In genomic region chr1:115642168-115643072, GRCh38 we compare ENCODE assay signal across 8 cellular contexts. TPM values are rescaled to one million over a fixed set of nuclear protein-coding genes. Genes with fewer than 3 reads are reported as not detected.
DNase-seq lines count a peak whose midpoint lies in the region; ATAC-seq and TF ChIP-seq lines count a peak whose summit lies in the region.

No MANE protein-coding gene starts in this region.

- POLR2A ChIA-PET in CD8-positive, alpha-beta T cell (lab: Charles Lee), result no interaction called here

- intact Hi-C loops in CD8-positive, alpha-beta T cell (cut with DNase I, micrococcal nuclease), result no loop called here
- intact Hi-C loops in ovary (cut with DNase I), result no loop called here

- peak in 4 of 7 experiments; percentile 9 to 49 (median 20) for DNase-seq in CD8-positive, alpha-beta T cell
- peak; percentile 48 for DNase-seq in NCI-H2227 treated with DMSO at 0.1 percent for 48 hours (lab: John Stamatoyannopoulos, UW)
- DNase-seq in activated T-cell treated with anti-CD3 and anti-CD28 coated beads, Interleukin-2, amount 50 U/mL, for 72 hours, result peak; percentile 32 to 46
- peak; percentile 74 for DNase-seq in glomerular visceral epithelial cell (ENCODE audit: extremely low spot score)
- DNase-seq in ovary, result peak; percentile 25 to 59 (median 57)
- DNase-seq in OCI-M2 (lab: John Stamatoyannopoulos, UW; ENCODE audit: unreplicated experiment), result no peak

- no peak for TF ChIP-seq EP300 in ovary (IDR thresholded peaks at IDR 0.05)

- H3K4me3 ChIP-seq in CD8-positive, alpha-beta T cell (ENCODE audit: low read depth, low read length), result peak overlapping the region; percentile 46
- peak overlapping the region; percentile 67 for H3K4me3 ChIP-seq in ovary

- peak overlapping the region; percentile 82 for H3K4me3 Mint-ChIP-seq in CD8-positive, alpha-beta T cell
- peak overlapping the region; percentile 81 to 87 for H3K4me3 Mint-ChIP-seq in activated T-cell treated with anti-CD3 and anti-CD28 coated beads, Interleukin-2, amount 50 U/mL, for 72 hours

- TF ChIP-seq CTCF in CD8-positive, alpha-beta T cell (IDR thresholded peaks at IDR 0.05), result no peak
- no peak for TF ChIP-seq CTCF in ovary (IDR thresholded peaks at IDR 0.05)

- TF ChIP-seq POLR2A in ovary (IDR thresholded peaks at IDR 0.05), result no peak

- H3K9me3 ChIP-seq in CD8-positive, alpha-beta T cell (ENCODE audit: low read length), result no peaks in the 10 kb centered on the region
- no peaks in the 10 kb centered on the region for H3K9me3 ChIP-seq in ovary

- H3K27me3 Mint-ChIP-seq in CD8-positive, alpha-beta T cell (ENCODE audit: low read depth), result peaks cover 25% of the 10 kb centered on the region
- peaks cover 41% of the 10 kb centered on the region for H3K27me3 Mint-ChIP-seq in activated T-cell treated with anti-CD3 and anti-CD28 coated beads, Interleukin-2, amount 50 U/mL, for 72 hours (ENCODE audit: low read depth)

- no peak overlapping the region for H3K27ac ChIP-seq in CD8-positive, alpha-beta T cell (ENCODE audit: low read depth, low read length)
- peak overlapping the region in 1 of 2 donors; percentile 52 for H3K27ac ChIP-seq in ovary

- ATAC-seq in CD8-positive, alpha-beta T cell, result no peak
- ATAC-seq in GM18907 (IDR thresholded peaks at IDR 0.05; ENCODE audit: unreplicated experiment), result peak; percentile 72
- peak; percentile 50 for ATAC-seq in HG03060 (IDR thresholded peaks at IDR 0.05; ENCODE audit: low read depth, unreplicated experiment)
- peak; percentile 63 to 67 for ATAC-seq in activated T-cell treated with anti-CD3 and anti-CD28 coated beads, Interleukin-2, amount 50 U/mL, for 72 hours (replicated peaks in 1 of 2)

- H3K27me3 ChIP-seq in CD8-positive, alpha-beta T cell (ENCODE audit: insufficient read depth, low read length), result no peaks in the 10 kb centered on the region
- H3K27me3 ChIP-seq in ovary, result no peaks in the 10 kb centered on the region

- peaks cover 4% of the 10 kb centered on the region for H3K4me1 ChIP-seq in CD8-positive, alpha-beta T cell (ENCODE audit: insufficient read depth, low read length)
- no peaks in the 10 kb centered on the region for H3K4me1 ChIP-seq in ovary (ENCODE audit: insufficient read depth)

- H3K9me3 Mint-ChIP-seq in CD8-positive, alpha-beta T cell, result peaks cover 18% of the 10 kb centered on the region
- H3K9me3 Mint-ChIP-seq in activated T-cell treated with anti-CD3 and anti-CD28 coated beads, Interleukin-2, amount 50 U/mL, for 72 hours, result peaks cover 5 to 8% of the 10 kb centered on the region in 2 donors

- H3K27ac Mint-ChIP-seq in CD8-positive, alpha-beta T cell, result no peak overlapping the region
- H3K27ac Mint-ChIP-seq in activated T-cell treated with anti-CD3 and anti-CD28 coated beads, Interleukin-2, amount 50 U/mL, for 72 hours, result peak overlapping the region; percentile 24

- CTCF ChIA-PET in CD8-positive, alpha-beta T cell (lab: Charles Lee), result no interaction called here

- H3K36me3 ChIP-seq in CD8-positive, alpha-beta T cell (ENCODE audit: insufficient read depth, low read length), result no peaks in the 10 kb centered on the region
- H3K36me3 ChIP-seq in ovary, result no peaks in the 10 kb centered on the region

- WGBS in ovary, 3 donors, result 0 to 1% (median 1%) methylated on average over 58 to 78 of the region's 78 CpGs

- H3K4me1 Mint-ChIP-seq in CD8-positive, alpha-beta T cell (ENCODE audit: low read depth), result peaks cover 11% of the 10 kb centered on the region
- H3K4me1 Mint-ChIP-seq in activated T-cell treated with anti-CD3 and anti-CD28 coated beads, Interleukin-2, amount 50 U/mL, for 72 hours (ENCODE audit: low read depth), result peaks cover 8% of the 10 kb centered on the region

- H3K36me3 Mint-ChIP-seq in CD8-positive, alpha-beta T cell, result peaks cover 5% of the 10 kb centered on the region
- peaks cover 8 to 9% of the 10 kb centered on the region in 2 donors for H3K36me3 Mint-ChIP-seq in activated T-cell treated with anti-CD3 and anti-CD28 coated beads, Interleukin-2, amount 50 U/mL, for 72 hours (ENCODE audit: insufficient read depth in 2 of 2)

RNA-seq across cellular contexts. Expression of gene VANGL1, which starts 0.7 kb away (rescaled TPM):
- under 1 TPM; 0.43 to 0.67 TPM for total RNA-seq in CD8-positive, alpha-beta T cell
- total RNA-seq in activated T-cell treated with anti-CD3 and anti-CD28 coated beads, Interleukin-2, amount 50 U/mL, for 72 hours, result 1 to 10 TPM; 3.8 to 7.0 TPM
- 10 to 100 TPM in 2 of 7 donors, 1 to 10 TPM in 5; 1.8 to 10.2 (median 8.8) TPM for total RNA-seq in ovary
- polyA plus RNA-seq in ovary, result 10 to 100 TPM in 1 of 2 donors, 1 to 10 TPM in 1; 2.9 to 11.0 TPM
